Comparison of ENCODE assay signal across 16 cellular contexts in genomic region chr14:74510211-74510931, GRCh38. TPM values are rescaled to one million over a fixed set of nuclear protein-coding genes. Genes with fewer than 3 reads are reported as not detected.
DNase-seq lines count a peak whose midpoint lies in the region; ATAC-seq and TF ChIP-seq lines count a peak whose summit lies in the region.
"Had no signal": no experiment of that assay in that cellular context is flagged by ENCODE, and none has a peak within 500 bp of the region (broad histone marks: within the 10 kb centered on the region; RNA-seq: fewer than 3 reads in every experiment).

No MANE protein-coding gene starts in this region.

- no peak overlapping the region for H3K4me2 ChIP-seq in fibroblast of lung (ENCODE audit: extremely low read depth, insufficient read depth, low read length)
- H3K4me2 ChIP-seq in Karpas-422 (ENCODE audit: low read depth, low read length, poor library complexity, severe bottlenecking), result no peak overlapping the region

- no peaks in the 10 kb centered on the region for H3K27me3 Mint-ChIP-seq in osteocyte (ENCODE audit: unreplicated experiment)

- H3K4me1 ChIP-seq in fibroblast of lung (ENCODE audit: control insufficient read depth, extremely low read depth, insufficient read depth, low read length) (peaks cover 31% of the 10 kb centered on the region), Karpas-422 (ENCODE audit: low read length) (peaks cover 24% of the 10 kb centered on the region)

- no peak overlapping the region for H3K4me3 ChIP-seq in fibroblast of lung (replicated peaks in 1 of 4; ENCODE audit: control extremely low read depth in 1 of 4, insufficient read depth in 1 of 4, low read depth in 3 of 4, low read length in 4 of 4)
- no peak overlapping the region for H3K4me3 ChIP-seq in Karpas-422 (ENCODE audit: low read length)
- H3K4me3 ChIP-seq: BLaER1 treated with 17β-estradiol and CSF1 and Interleukin-3, amounts not matched to agents 10 nM and 100 nM; K562 had no signal

- no peak for ATAC-seq in HG02759 (IDR thresholded peaks at IDR 0.05; ENCODE audit: unreplicated experiment)
- ATAC-seq: activated CD8-positive, alpha-beta T cell treated with anti-CD3 and anti-CD28 coated beads, Interleukin-2, amount 10 ng/mL, durations not matched to agents 7 days and 5 days; K562; stimulated activated naive CD8-positive, alpha-beta T cell treated with anti-CD3 and anti-CD28 coated beads, Interleukin-15, amount 100 ng/mL, for 72 hours had no signal

- H3K27me3 ChIP-seq in fibroblast of lung (ENCODE audit: control insufficient read depth, insufficient read depth, low read length) (no peaks in the 10 kb centered on the region), Karpas-422 (ENCODE audit: low read length) (no peaks in the 10 kb centered on the region)

- no peaks in the 10 kb centered on the region for H3K9me3 Mint-ChIP-seq in osteocyte (ENCODE audit: unreplicated experiment)
- H3K9me3 Mint-ChIP-seq: stimulated activated naive CD8-positive, alpha-beta T cell treated with anti-CD3 and anti-CD28 coated beads, Interleukin-15, amount 100 ng/mL, for 72 hours; T-helper 1 cell treated with Interleukin-12 subunit alpha and Interleukin-12 subunit beta and Interleukin-4 antibody, amounts not matched to agents 30 μg/mL and 1 μg/mL, for 36 hours had no signal

- peak; percentile 89 for DNase-seq in ELF-1 (ENCODE audit: low read depth, low spot score)
- DNase-seq in RPMI7951 (ENCODE audit: low read depth), result peak; percentile 77
- peak; percentile 42 to 77 for DNase-seq in fibroblast of lung (ENCODE audit: low read depth in 2 of 2)
- no peak for DNase-seq in osteocyte (ENCODE audit: extremely low spot score, unreplicated experiment)
- DNase-seq in Karpas-422, result no peak
- no peak for DNase-seq in KG1 (lab: John Stamatoyannopoulos, UW)
- no peak for DNase-seq in stimulated activated CD4-positive, alpha-beta T cell treated with anti-CD3 and anti-CD28 coated beads, Interleukin-2, amount 100 ng/mL, for 24 hours
- DNase-seq: activated CD8-positive, alpha-beta T cell treated with anti-CD3 and anti-CD28 coated beads, Interleukin-2, amount 10 ng/mL, durations not matched to agents 7 days and 5 days; effector CD8-positive, alpha-beta T cell; NCI-H2107; stimulated activated naive CD8-positive, alpha-beta T cell treated with anti-CD3 and anti-CD28 coated beads, Interleukin-15, amount 100 ng/mL, for 72 hours had no signal

- H3K4me1 Mint-ChIP-seq in osteocyte (ENCODE audit: unreplicated experiment), result peaks cover 33% of the 10 kb centered on the region

- no peak overlapping the region for H3K9ac ChIP-seq in fibroblast of lung (ENCODE audit: insufficient read depth, low read length)
- H3K9ac ChIP-seq in Karpas-422 (ENCODE audit: low read length), result no peak overlapping the region
- H3K9ac ChIP-seq: BLaER1 treated with 17β-estradiol and CSF1 and Interleukin-3, amounts not matched to agents 10 nM and 100 nM had no signal

- H4K20me1 ChIP-seq in fibroblast of lung (ENCODE audit: control insufficient read depth, extremely low read depth, insufficient read depth, low read length) (no peaks in the 10 kb centered on the region), Karpas-422 (ENCODE audit: insufficient read depth, low read depth, low read length) (no peaks in the 10 kb centered on the region)

- H3K9me3 ChIP-seq in fibroblast of lung (ENCODE audit: control insufficient read depth, insufficient read depth, low read depth, low read length) (no peaks in the 10 kb centered on the region), Karpas-422 (ENCODE audit: low read length) (no peaks in the 10 kb centered on the region)
- H3K9me3 ChIP-seq: BLaER1 treated with 17β-estradiol and CSF1 and Interleukin-3, amounts not matched to agents 10 nM and 100 nM had no signal

- TF ChIP-seq CTCF in fibroblast of lung (conservative IDR thresholded peaks at IDR 0.05 in 1 of 2, IDR thresholded peaks at IDR 0.05 in 1 of 2; ENCODE audit: low read depth in 1 of 2, low read length in 2 of 2) (no peak), osteocyte (IDR thresholded peaks at IDR 0.05) (no peak)

- peak overlapping the region; percentile 84 for H3K27ac Mint-ChIP-seq in osteocyte (ENCODE audit: unreplicated experiment)
- H3K27ac Mint-ChIP-seq: activated CD8-positive, alpha-beta T cell treated with anti-CD3 and anti-CD28 coated beads, Interleukin-2, amount 10 ng/mL, durations not matched to agents 7 days and 5 days; activated naive CD8-positive, alpha-beta T cell; T-helper 1 cell treated with Interleukin-12 subunit alpha and Interleukin-12 subunit beta and Interleukin-4 antibody, amounts not matched to agents 30 μg/mL and 1 μg/mL, for 36 hours had no signal

- peaks cover 41% of the 10 kb centered on the region for H3K36me3 ChIP-seq in fibroblast of lung (ENCODE audit: control insufficient read depth, insufficient read depth, low read length)
- no peaks in the 10 kb centered on the region for H3K36me3 ChIP-seq in Karpas-422 (ENCODE audit: insufficient read depth, low read length)
- H3K36me3 ChIP-seq: BLaER1 treated with 17β-estradiol and CSF1 and Interleukin-3, amounts not matched to agents 10 nM and 100 nM had no signal

- H3K4me3 Mint-ChIP-seq in osteocyte (ENCODE audit: unreplicated experiment), result no peak overlapping the region
- H3K4me3 Mint-ChIP-seq: activated CD8-positive, alpha-beta T cell treated with anti-CD3 and anti-CD28 coated beads, Interleukin-2, amount 10 ng/mL, durations not matched to agents 7 days and 5 days; activated naive CD8-positive, alpha-beta T cell; stimulated activated naive CD8-positive, alpha-beta T cell treated with anti-CD3 and anti-CD28 coated beads, Interleukin-15, amount 100 ng/mL, for 72 hours; T-helper 1 cell treated with Interleukin-12 subunit alpha and Interleukin-12 subunit beta and Interleukin-4 antibody, amounts not matched to agents 30 μg/mL and 1 μg/mL, for 36 hours had no signal

- H3K27ac ChIP-seq in fibroblast of lung (ENCODE audit: insufficient read depth, low read length) (peak overlapping the region; percentile 86), Karpas-422 (ENCODE audit: low read length) (no peak overlapping the region)
- H3K27ac ChIP-seq: BLaER1 treated with 17β-estradiol and CSF1 and Interleukin-3, amounts not matched to agents 10 nM and 100 nM had no signal

- H2AFZ ChIP-seq in fibroblast of lung (ENCODE audit: low read length) (no peak overlapping the region), Karpas-422 (ENCODE audit: low read length) (no peak overlapping the region)

- no peaks in the 10 kb centered on the region for H3K9me2 ChIP-seq in Karpas-422 (replicated peaks; ENCODE audit: insufficient read depth, low read length)

- peaks cover 58% of the 10 kb centered on the region for H3K36me3 Mint-ChIP-seq in osteocyte (ENCODE audit: unreplicated experiment)
- H3K36me3 Mint-ChIP-seq: activated naive CD8-positive, alpha-beta T cell had no signal

- no peaks in the 10 kb centered on the region for H3K79me2 ChIP-seq in fibroblast of lung (ENCODE audit: control insufficient read depth, insufficient read depth, low read length)
- H3K79me2 ChIP-seq in Karpas-422 (ENCODE audit: low read length), result no peaks in the 10 kb centered on the region

RNA-seq across cellular contexts. Expression of gene ISCA2, which starts 16.8 kb away (rescaled TPM):
- total RNA-seq in RPMI7951 (2014; rRNA removed; shearing (Covaris generic)), result 32.4 and 36.1 TPM in 2 replicates
- total RNA-seq in fibroblast of lung, result 11.7 and 17.7 TPM in 2 replicates
- polyA plus RNA-seq in fibroblast of lung, result 32.1 and 35.5 TPM in 2 replicates
- 16.6 and 24.9 TPM in 2 replicates for polyA plus RNA-seq in fibroblast of lung (2012)
- polyA minus RNA-seq in fibroblast of lung (ENCODE audit: low replicate concordance), result 1.7 and 3.4 TPM in 2 replicates
- 22.4 and 26.3 TPM in 2 replicates for total RNA-seq in osteocyte
- 25.7 and 40.0 TPM in 2 replicates for total RNA-seq in Karpas-422 (2014; rRNA removed; shearing (Covaris generic); ENCODE audit: low replicate concordance)

RNA-seq across cellular contexts. Expression of gene NPC2, which starts 17.3 kb away (rescaled TPM):
- total RNA-seq in RPMI7951 (2014; rRNA removed; shearing (Covaris generic)), result 358 and 402 TPM in 2 replicates
- total RNA-seq in fibroblast of lung (238 and 363 TPM in 2 replicates), osteocyte (524 and 529 TPM in 2 replicates)
- 275 and 299 TPM in 2 replicates for polyA plus RNA-seq in fibroblast of lung
- 511 and 584 TPM in 2 replicates for polyA plus RNA-seq in fibroblast of lung (2012)
- polyA minus RNA-seq in fibroblast of lung (ENCODE audit: low replicate concordance), result 369 and 443 TPM in 2 replicates
- 113 and 120 TPM in 2 replicates for total RNA-seq in Karpas-422 (2014; rRNA removed; shearing (Covaris generic); ENCODE audit: low replicate concordance)

Comparison
In these comparisons a context has a peak if more than half of its experiments do, and no peak if none do; other contexts are left out.
1. DNase-seq: peak in ELF-1 (single experiment), RPMI7951 (single experiment) and fibroblast of lung (2 of 2); none in osteocyte (single experiment), Karpas-422 (single experiment), KG1 (single experiment) and stimulated activated CD4-positive, alpha-beta T cell treated with anti-CD3 and anti-CD28 coated beads, Interleukin-2, amount 100 ng/mL, for 24 hours (0 of 2).